8 cellular contexts compared by ENCODE assay signal in the genomic region with DNA sequence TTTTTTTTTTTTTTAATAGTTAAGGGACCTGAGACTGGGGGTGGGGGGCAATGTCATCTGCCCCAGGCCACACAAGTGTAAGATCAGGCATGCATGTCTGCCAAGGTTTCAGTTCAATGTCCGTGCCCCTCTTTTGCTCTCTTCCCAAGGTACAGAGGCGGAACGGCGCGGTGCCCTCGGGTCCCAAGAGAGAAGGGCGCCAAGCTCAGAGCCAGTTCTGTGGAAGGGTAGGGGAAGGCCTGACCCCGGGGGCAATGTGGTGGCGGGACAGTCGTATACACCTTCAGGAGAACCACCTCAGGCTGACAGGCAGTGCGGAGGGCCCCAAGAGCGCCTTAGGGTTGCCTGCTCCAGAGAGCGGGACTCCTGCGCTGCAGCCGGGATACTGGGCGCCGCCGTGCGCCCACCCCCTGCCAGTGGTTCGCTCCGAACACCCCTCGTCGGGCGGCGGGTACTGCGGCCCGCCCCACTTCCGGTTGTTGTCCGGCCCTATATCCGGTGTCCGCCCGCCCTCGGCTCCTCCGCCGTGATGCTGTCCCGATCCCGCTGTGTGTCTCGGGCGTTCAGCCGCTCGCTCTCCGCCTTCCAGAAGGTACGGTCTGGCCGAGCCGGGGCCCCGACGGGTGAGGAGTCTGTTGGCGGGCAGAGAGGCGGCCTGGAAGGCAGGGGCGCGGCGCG. TPM values are rescaled to one million over a fixed set of nuclear protein-coding genes. Genes with fewer than 3 reads are reported as not detected.
DNase-seq lines count a peak whose midpoint lies in the region; ATAC-seq and TF ChIP-seq lines count a peak whose summit lies in the region.

Gene DLST (plus strand): TSS at position 492 of the 678 bp plus-strand sequence. CDS start 38 bp downstream, at position 530.

- no peaks in the 10 kb centered on the region for H3K9me3 ChIP-seq in left lung

- H3K4me1 Mint-ChIP-seq in dendritic cell treated with granulocyte-macrophage colony-stimulating factor and Interleukin-4, amounts not matched to agents 40 ng/mL and 50 ng/mL, for 4 days (ENCODE audit: low read depth) = peaks cover 49% of the 10 kb centered on the region

- peak; percentile 94 for ATAC-seq in GM19351 (IDR thresholded peaks at IDR 0.05; ENCODE audit: unreplicated experiment)
- peak; percentile 87 for ATAC-seq in HG03520 (IDR thresholded peaks at IDR 0.05; ENCODE audit: unreplicated experiment)
- ATAC-seq in left lung = peak; percentile 98

- peaks cover 49% of the 10 kb centered on the region for H3K36me3 Mint-ChIP-seq in dendritic cell treated with granulocyte-macrophage colony-stimulating factor and Interleukin-4, amounts not matched to agents 40 ng/mL and 50 ng/mL, for 4 days (ENCODE audit: low read depth)

- peaks cover 0 to 13% of the 10 kb centered on the region in 2 donors for H3K36me3 ChIP-seq in left lung

- no peak for TF ChIP-seq CTCF in C4-2B (conservative IDR thresholded peaks at IDR 0.05)
- no peak for TF ChIP-seq CTCF in left lung (IDR thresholded peaks at IDR 0.05)

- H3K27ac Mint-ChIP-seq in dendritic cell treated with granulocyte-macrophage colony-stimulating factor and Interleukin-4, amounts not matched to agents 40 ng/mL and 50 ng/mL, for 4 days = peak within 1 kb of the TSS; percentile 91

- no peaks in the 10 kb centered on the region for H3K9me3 Mint-ChIP-seq in dendritic cell treated with granulocyte-macrophage colony-stimulating factor and Interleukin-4, amounts not matched to agents 40 ng/mL and 50 ng/mL, for 4 days

- no peaks in the 10 kb centered on the region for H3K27me3 Mint-ChIP-seq in dendritic cell treated with granulocyte-macrophage colony-stimulating factor and Interleukin-4, amounts not matched to agents 40 ng/mL and 50 ng/mL, for 4 days

- intact Hi-C loops in dendritic cell treated with granulocyte-macrophage colony-stimulating factor and Interleukin-4, amounts not matched to agents 40 ng/mL and 50 ng/mL, for 4 days (cut with micrococcal nuclease) = no loop called here
- intact Hi-C loops in left lung (cut with DNase I) = no loop called here

- H3K4me3 Mint-ChIP-seq in dendritic cell treated with granulocyte-macrophage colony-stimulating factor and Interleukin-4, amounts not matched to agents 40 ng/mL and 50 ng/mL, for 4 days = peak within 1 kb of the TSS; percentile 92

- no peaks in the 10 kb centered on the region for H3K27me3 ChIP-seq in left lung

- H3K27ac ChIP-seq in C4-2B (peak within 1 kb of the TSS; percentile 85), left lung (peak within 1 kb of the TSS; percentile 95)

- DNase-seq in NCI-H748 treated with DMSO at 0.1 percent for 48 hours (lab: John Stamatoyannopoulos, UW) (peak; percentile 82), left lung (peak; percentile 88 to 96)
- peak; percentile 79 to 83 for DNase-seq in activated CD4-positive, alpha-beta T cell treated with anti-CD3 and anti-CD28 coated beads, Interleukin-2, amount 50 U/mL, for 24 hours (ENCODE audit: low read depth in 1 of 2, low spot score in 1 of 2)
- peak; percentile 87 for DNase-seq in stimulated activated CD4-positive, alpha-beta T cell treated with anti-CD3 and anti-CD28 coated beads, Interleukin-4, amount 100 ng/mL, for 1 hour

- peaks cover 29 to 51% of the 10 kb centered on the region in 2 donors for H3K4me1 ChIP-seq in left lung

- H3K4me3 ChIP-seq in left lung = peak within 1 kb of the TSS; percentile 93 to 95

RNA-seq across cellular contexts. Expression of gene DLST, which starts in this region (rescaled TPM):
- 10 to 100 TPM; 88.3 to 98.6 TPM for total RNA-seq in left lung

Comparison
In these comparisons a context has a peak if more than half of its experiments do, and no peak if none do; other contexts are left out.
1. Peak in every context shown above with its lines: DNase-seq, ATAC-seq, H3K4me3 ChIP-seq and H3K27ac ChIP-seq.